In genomic region chr1:50332941-50333594, GRCh38 we compare ENCODE assay signal across 8 cellular contexts.
A peak's percentile ranks its signal among the peaks of the same experiment; 100 is the strongest.
DNase-seq lines count a peak whose midpoint lies in the region; ATAC-seq, FAIRE-seq and TF ChIP-seq lines count a peak whose summit lies in the region.

No MANE protein-coding gene starts in this region.

- no peak overlapping the region for H4K91ac ChIP-seq in neuronal stem cell (ENCODE audit: low read depth, low read length, poor library complexity)

- FAIRE-seq in urothelium cell line (lab: Jason Lieb, UNC), result no peak

- H2BK15ac ChIP-seq in neuronal stem cell (ENCODE audit: low read length), result peak overlapping the region; percentile 84

- no peak overlapping the region for H4K8ac ChIP-seq in neuronal stem cell (ENCODE audit: low read depth, low read length)

- H2AK5ac ChIP-seq in neuronal stem cell (ENCODE audit: low read depth, low read length), result peak overlapping the region; percentile 70

- DNase-seq in NT2/D1 (ENCODE audit: low read depth, low spot score) (peak; percentile 65), head of caudate nucleus (peak in 39 of 42 donors; percentile 7 to 78 (median 58)), neuronal stem cell (ENCODE audit: low spot score) (peak; percentile 77), urothelium cell line (ENCODE audit: low spot score) (peak; percentile 48)
- peak; percentile 40 for DNase-seq in activated naive CD4-positive, alpha-beta T cell treated with Interleukin-2 at 50 U/mL for 16 hours

- H3K79me1 ChIP-seq in neuronal stem cell (ENCODE audit: low read depth, low read length), result no peaks in the 10 kb centered on the region

- H2AFZ ChIP-seq in neuronal stem cell (ENCODE audit: low read length), result peak overlapping the region; percentile 88

- H3K27me3 ChIP-seq in NT2/D1 (ENCODE audit: insufficient read depth, insufficient read length) (peaks cover 49% of the 10 kb centered on the region), neuronal stem cell (ENCODE audit: control insufficient read depth in 3 of 3, insufficient read depth in 3 of 3, low read depth in 1 of 3, low read length in 3 of 3) (peaks cover 0 to 39% (median 17%) of the 10 kb centered on the region in 3 experiments)

- H3K23ac ChIP-seq in neuronal stem cell (ENCODE audit: low read depth, low read length, poor library complexity), result peak overlapping the region; percentile 80

- peak overlapping the region; percentile 92 for H3K18ac ChIP-seq in neuronal stem cell (ENCODE audit: low read length)

- no peak overlapping the region for H3K14ac ChIP-seq in neuronal stem cell (ENCODE audit: low read length)

- WGBS in neuronal stem cell (ENCODE audit: extremely low coverage in 2 of 2, insufficient read length in 2 of 2, insufficient replicate concordance in 1 of 2), 2 donors, result no CpG with 5 or more reads among the region's 56 CpGs

- H3K9ac ChIP-seq in NT2/D1 (ENCODE audit: insufficient read length, low read depth) (peak overlapping the region; percentile 85), neuronal stem cell (ENCODE audit: low read depth, low read length, poor library complexity) (peak overlapping the region; percentile 93)

- peak overlapping the region; percentile 96 for H3K4me2 ChIP-seq in neuronal stem cell (ENCODE audit: insufficient read depth, low read length, poor library complexity, severe bottlenecking)

- ATAC-seq in GM19043 (IDR thresholded peaks at IDR 0.05; ENCODE audit: low read depth, unreplicated experiment), result peak; percentile 78
- ATAC-seq in HG03139 (IDR thresholded peaks at IDR 0.05; ENCODE audit: unreplicated experiment), result peak; percentile 69

- peak overlapping the region; percentile 69 for H2BK12ac ChIP-seq in neuronal stem cell (ENCODE audit: low read length)

- peaks cover 3% of the 10 kb centered on the region for H3K4me1 ChIP-seq in NT2/D1 (ENCODE audit: insufficient read depth, insufficient read length)
- peaks cover 4 to 6% of the 10 kb centered on the region in 2 donors for H3K4me1 ChIP-seq in neuronal stem cell (ENCODE audit: control insufficient read depth in 2 of 2, insufficient read depth in 1 of 2, low read depth in 1 of 2, low read length in 2 of 2)

- H3K9me3 ChIP-seq in NT2/D1 (ENCODE audit: insufficient read depth, low read length), result peaks cover 5% of the 10 kb centered on the region; the same call in 1 of the 2 replicates
- H3K9me3 ChIP-seq in neuronal stem cell (replicated peaks in 1 of 2; ENCODE audit: control insufficient read depth in 2 of 2, insufficient read depth in 1 of 2, low read depth in 1 of 2, low read length in 2 of 2), result no peaks in the 10 kb centered on the region

- H3K4me3 ChIP-seq in NT2/D1 (ENCODE audit: insufficient read length, low read depth) (peak overlapping the region; percentile 88), neuronal stem cell (ENCODE audit: low read length in 2 of 2) (peak overlapping the region; percentile 27 to 80)

- intact Hi-C loops in head of caudate nucleus (cut with DNase I), result no loop called here

- TF ChIP-seq CTCF in C4-2B (conservative IDR thresholded peaks at IDR 0.05), result peak; percentile 98

- peak overlapping the region; percentile 44 for H2BK120ac ChIP-seq in neuronal stem cell (ENCODE audit: low read depth, low read length)

- H3K36me3 ChIP-seq in NT2/D1 (ENCODE audit: insufficient read depth, insufficient read length, low read length), result no peaks in the 10 kb centered on the region
- H3K36me3 ChIP-seq in neuronal stem cell (replicated peaks in 1 of 2; ENCODE audit: control insufficient read depth in 2 of 2, insufficient read depth in 2 of 2, low read length in 2 of 2), result no peaks in the 10 kb centered on the region

- H3K4ac ChIP-seq in neuronal stem cell (ENCODE audit: low read length), result no peak overlapping the region

- H2BK5ac ChIP-seq in neuronal stem cell (ENCODE audit: low read length), result no peak overlapping the region

- H3K27ac ChIP-seq in C4-2B, result no peak overlapping the region; the same call in 1 of the 2 replicates
- no peak overlapping the region for H3K27ac ChIP-seq in neuronal stem cell (replicated peaks; ENCODE audit: low read length)
